In the genomic region with DNA sequence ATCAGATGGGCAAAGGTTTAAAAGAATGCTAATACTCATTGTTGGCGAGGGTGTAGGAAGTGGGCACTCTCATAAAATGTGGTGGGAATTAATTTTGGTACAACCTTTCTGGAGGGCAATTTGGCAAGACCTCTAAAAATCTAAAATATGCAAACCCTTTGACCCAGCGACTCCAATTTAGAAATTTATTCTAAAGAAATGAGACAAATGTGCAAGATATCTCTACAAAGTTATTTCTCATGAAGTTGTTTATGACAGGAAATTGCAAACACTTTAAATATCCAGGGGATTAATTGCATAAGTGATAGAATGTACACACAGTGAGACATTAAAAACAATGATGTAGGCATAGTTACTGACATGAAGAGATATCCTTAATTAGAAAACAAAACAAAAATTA, we compare ENCODE assay signal across 24 cellular contexts.
A peak's percentile ranks its signal among the peaks of the same experiment; 100 is the strongest.
DNase-seq lines count a peak whose midpoint lies in the region; FAIRE-seq and TF ChIP-seq lines count a peak whose summit lies in the region.
"Had no signal": no experiment of that assay in that cellular context is flagged by ENCODE, and none has a peak within 500 bp of the region (broad histone marks: within the 10 kb centered on the region; RNA-seq: fewer than 3 reads in every experiment).

No MANE protein-coding gene starts in this region.

- no peaks in the 10 kb centered on the region for H3K36me3 ChIP-seq in ACC112 (ENCODE audit: insufficient read depth, low read length)
- H3K36me3 ChIP-seq in kidney (ENCODE audit: control insufficient read depth in 1 of 2, insufficient read depth in 2 of 2, low read length in 2 of 2) = no peaks in the 10 kb centered on the region
- H3K36me3 ChIP-seq: esophagus squamous epithelium, gastrocnemius medialis had no signal

- intact Hi-C loops in kidney (cut with DNase I) = no loop called here

- H3K9ac ChIP-seq in kidney (ENCODE audit: low read length in 2 of 2) = no peak overlapping the region

- no peak for TF ChIP-seq CTCF in kidney (IDR thresholded peaks at IDR 0.05; ENCODE audit: borderline replicate concordance, extremely low read depth, insufficient read depth)

- H3K27me3 ChIP-seq in ACC112 (ENCODE audit: insufficient read depth, low read length) = peaks cover 20% of the 10 kb centered on the region; the same call in 1 of the 2 replicates
- H3K27me3 ChIP-seq: esophagus squamous epithelium had no signal

- H3K4me1 ChIP-seq in ACC112 (ENCODE audit: control insufficient read depth, insufficient read depth, low read length, unreplicated experiment) (peaks cover 13% of the 10 kb centered on the region), kidney (ENCODE audit: control insufficient read depth in 1 of 2, insufficient read depth in 1 of 2, low read depth in 1 of 2, low read length in 2 of 2) (peaks cover 0 to 4% of the 10 kb centered on the region in 2 donors)
- H3K4me1 ChIP-seq: gastrocnemius medialis had no signal

- peaks cover 10% of the 10 kb centered on the region for H3K9me3 Mint-ChIP-seq in activated naive CD4-positive, alpha-beta T cell treated with anti-CD3 and anti-CD28 coated beads, Interleukin-2, amount 10 ng/mL, durations not matched to agents 7 days and 5 days

- CTCF ChIA-PET in activated naive CD4-positive, alpha-beta T cell treated with anti-CD3 and anti-CD28 coated beads, Interleukin-2, amount 10 ng/mL, durations not matched to agents 7 days and 5 days (lab: Charles Lee) = no interaction called here

- H3K4me3 ChIP-seq in ACC112 (ENCODE audit: low read depth, low read length) (peak overlapping the region; percentile 24; the same call in 1 of the 2 replicates), kidney (ENCODE audit: low read length in 2 of 2) (no peak overlapping the region)
- H3K4me3 ChIP-seq: esophagus squamous epithelium, gastrocnemius medialis, lung had no signal

- H3K27ac Mint-ChIP-seq in activated naive CD4-positive, alpha-beta T cell treated with anti-CD3 and anti-CD28 coated beads, Interleukin-2, amount 10 ng/mL, durations not matched to agents 7 days and 5 days = no peak overlapping the region
- H3K27ac Mint-ChIP-seq: activated CD8-positive, alpha-beta T cell treated with anti-CD3 and anti-CD28 coated beads, Interleukin-2, amount 10 ng/mL, durations not matched to agents 7 days and 5 days; activated naive CD4-positive, alpha-beta T cell treated with anti-CD3 and anti-CD28 coated beads, Interleukin-2, amount 50 U/mL, for 24 hours; activated T-helper 17 cell treated with anti-CD3 and anti-CD28 coated beads, Interleukin-2, amount 50 U/mL, for 72 hours; stimulated activated memory B cell treated with anti-CD40 and anti-IgM and Interleukin-4, amounts not matched to agents 10 μg/mL and 1 μg/mL and 100 μg/mL, for 72 hours had no signal

- H3K79me2 ChIP-seq in ACC112 (ENCODE audit: control insufficient read depth, insufficient read depth, low read length, unreplicated experiment) = no peaks in the 10 kb centered on the region

- no peaks in the 10 kb centered on the region for H3K27me3 Mint-ChIP-seq in activated naive CD4-positive, alpha-beta T cell treated with anti-CD3 and anti-CD28 coated beads, Interleukin-2, amount 10 ng/mL, durations not matched to agents 7 days and 5 days
- H3K27me3 Mint-ChIP-seq: activated naive CD4-positive, alpha-beta T cell treated with anti-CD3 and anti-CD28 coated beads, Interleukin-2, amount 50 U/mL, for 24 hours; activated T-helper 17 cell treated with anti-CD3 and anti-CD28 coated beads, Interleukin-2, amount 50 U/mL, for 72 hours; stimulated activated memory B cell treated with anti-CD40 and anti-IgM and Interleukin-4, amounts not matched to agents 10 μg/mL and 1 μg/mL and 100 μg/mL, for 72 hours had no signal

- peaks cover 6% of the 10 kb centered on the region for H3K36me3 Mint-ChIP-seq in activated naive CD4-positive, alpha-beta T cell treated with anti-CD3 and anti-CD28 coated beads, Interleukin-2, amount 10 ng/mL, durations not matched to agents 7 days and 5 days
- H3K36me3 Mint-ChIP-seq: stimulated activated memory B cell treated with anti-CD40 and anti-IgM and Interleukin-4, amounts not matched to agents 10 μg/mL and 1 μg/mL and 100 μg/mL, for 72 hours had no signal

- FAIRE-seq in kidney (lab: Jason Lieb, UNC) = peak; percentile 11
- FAIRE-seq: G401.6 had no signal

- peak overlapping the region; percentile 79 for H3K27ac ChIP-seq in ACC112 (ENCODE audit: low read depth, low read length)
- H3K27ac ChIP-seq in kidney (ENCODE audit: low read depth in 2 of 2, low read length in 2 of 2) = no peak overlapping the region
- H3K27ac ChIP-seq: gastrocnemius medialis had no signal

- H3K4me3 Mint-ChIP-seq in activated naive CD4-positive, alpha-beta T cell treated with anti-CD3 and anti-CD28 coated beads, Interleukin-2, amount 10 ng/mL, durations not matched to agents 7 days and 5 days = no peak overlapping the region
- H3K4me3 Mint-ChIP-seq: activated CD8-positive, alpha-beta T cell treated with anti-CD3 and anti-CD28 coated beads, Interleukin-2, amount 10 ng/mL, durations not matched to agents 7 days and 5 days; activated naive CD4-positive, alpha-beta T cell treated with anti-CD3 and anti-CD28 coated beads, Interleukin-2, amount 50 U/mL, for 24 hours; activated T-helper 17 cell treated with anti-CD3 and anti-CD28 coated beads, Interleukin-2, amount 50 U/mL, for 72 hours; nephron; stimulated activated memory B cell treated with anti-CD40 and anti-IgM and Interleukin-4, amounts not matched to agents 10 μg/mL and 1 μg/mL and 100 μg/mL, for 72 hours had no signal

- H3K9me3 ChIP-seq in kidney (ENCODE audit: control insufficient read depth in 1 of 2, low read length in 2 of 2) = no peaks in the 10 kb centered on the region
- H3K9me3 ChIP-seq: esophagus squamous epithelium, gastrocnemius medialis had no signal

- DNase-seq in M059J (ENCODE audit: low read depth) = peak; percentile 76
- peak; percentile 41 for DNase-seq in astrocyte of the hippocampus (ENCODE audit: low read depth, low spot score)
- no peak for DNase-seq in kidney
- no peak for DNase-seq in NCI-H2196 treated with DMSO at 0.1 percent for 48 hours (lab: John Stamatoyannopoulos, UW; ENCODE audit: unreplicated experiment)
- DNase-seq in DMS153 treated with DMSO at 0.1 percent for 48 hours (lab: John Stamatoyannopoulos, UW; ENCODE audit: unreplicated experiment) = no peak
- no peak for DNase-seq in iPS-NIHi7 (ENCODE audit: extremely low spot score)
- no peak for DNase-seq in activated naive CD4-positive, alpha-beta T cell treated with anti-CD3 and anti-CD28 coated beads, Interleukin-2, amount 10 ng/mL, durations not matched to agents 7 days and 5 days
- DNase-seq: activated CD4-positive, alpha-beta T cell treated with anti-CD3 and anti-CD28 coated beads for 1 hour; activated CD8-positive, alpha-beta T cell treated with anti-CD3 and anti-CD28 coated beads, Interleukin-2, amount 10 ng/mL, durations not matched to agents 7 days and 5 days; aorta; central memory CD4-positive, alpha-beta T cell; COR-L47; DMS53; esophagus squamous epithelium; gastrocnemius medialis; NCI-H2107; NCI-H510A had no signal

- H3K4me1 Mint-ChIP-seq in activated naive CD4-positive, alpha-beta T cell treated with anti-CD3 and anti-CD28 coated beads, Interleukin-2, amount 10 ng/mL, durations not matched to agents 7 days and 5 days = peaks cover 22% of the 10 kb centered on the region

- H2AFZ ChIP-seq in ACC112 (ENCODE audit: low read length, unreplicated experiment) = peak overlapping the region; percentile 2

Comparison
In these comparisons a context has a peak if more than half of its experiments do, and no peak if none do; other contexts are left out.
1. DNase-seq: peak in M059J (single experiment) and astrocyte of the hippocampus (single experiment); none in kidney (single experiment), NCI-H2196 treated with DMSO at 0.1 percent for 48 hours (single experiment), DMS153 treated with DMSO at 0.1 percent for 48 hours (single experiment), iPS-NIHi7 (single experiment) and activated naive CD4-positive, alpha-beta T cell treated with anti-CD3 and anti-CD28 coated beads, Interleukin-2, amount 10 ng/mL, durations not matched to agents 7 days and 5 days (single experiment).